In genomic region chr1:226082959-226083302, GRCh38 we compare ENCODE assay signal across 8 cellular contexts. TPM values are rescaled to one million over a fixed set of nuclear protein-coding genes. Genes with fewer than 3 reads are reported as not detected.
A peak's percentile ranks its signal among the peaks of the same experiment; 100 is the strongest.
DNase-seq lines count a peak whose midpoint lies in the region; ATAC-seq and TF ChIP-seq lines count a peak whose summit lies in the region.

No MANE protein-coding gene starts in this region.

- peak overlapping the region; percentile 71 for H3K4me3 ChIP-seq in AG09309 (ENCODE audit: control insufficient read depth, low read depth, low read length)

- H3K4me3 Mint-ChIP-seq in endothelial cell (ENCODE audit: unreplicated experiment) = no peak overlapping the region

- H3K27me3 Mint-ChIP-seq in endothelial cell (ENCODE audit: unreplicated experiment) = peaks cover 7% of the 10 kb centered on the region

- H3K27ac Mint-ChIP-seq in endothelial cell (ENCODE audit: unreplicated experiment) = no peak overlapping the region

- H3K9me3 Mint-ChIP-seq in endothelial cell (ENCODE audit: unreplicated experiment) = no peaks in the 10 kb centered on the region

- H3K36me3 Mint-ChIP-seq in endothelial cell (ENCODE audit: low read depth, unreplicated experiment) = peaks cover 4% of the 10 kb centered on the region

- TF ChIP-seq CTCF in AG09309 (IDR thresholded peaks at IDR 0.05; ENCODE audit: control insufficient read depth, insufficient read depth, low read depth, low read length, missing control alignments) (no peak), endothelial cell (IDR thresholded peaks at IDR 0.05; ENCODE audit: unreplicated experiment) (no peak)

- DNase-seq in AG09309 (ENCODE audit: low read depth) (no peak), SK-N-DZ (ENCODE audit: low spot score) (peak; percentile 46), endothelial cell (ENCODE audit: low spot score) (peak; percentile 54), mucosa of gallbladder (ENCODE audit: low spot score) (peak; percentile 36), NCI-H1694 treated with DMSO at 0.1 percent for 48 hours (lab: John Stamatoyannopoulos, UW) (no peak), germinal center (ENCODE audit: low spot score) (no peak)

- H3K4me1 Mint-ChIP-seq in endothelial cell (ENCODE audit: unreplicated experiment) = peaks cover 3% of the 10 kb centered on the region

- peak; percentile 11 for ATAC-seq in GM18870 (IDR thresholded peaks at IDR 0.05; ENCODE audit: unreplicated experiment)
- ATAC-seq in HG03095 (IDR thresholded peaks at IDR 0.05; ENCODE audit: unreplicated experiment) = peak; percentile 2

RNA-seq across cellular contexts. Expression of gene H3-3A, which starts 20.4 kb away (rescaled TPM):
- 922 and 989 TPM in 2 replicates for polyA plus RNA-seq in SK-N-DZ (2014; cell fraction: cytosol; rRNA removed)
- polyA plus RNA-seq in SK-N-DZ (2014; cell fraction: nucleus; rRNA removed) = 546 and 570 TPM in 2 replicates
- total RNA-seq in endothelial cell (ENCODE audit: unreplicated experiment) (606 TPM), mucosa of gallbladder (492 TPM)

Comparison
In these comparisons a context has a peak if more than half of its experiments do, and no peak if none do; other contexts are left out.
1. DNase-seq: peak in SK-N-DZ (single experiment), endothelial cell (single experiment) and mucosa of gallbladder (single experiment); none in AG09309 (single experiment), NCI-H1694 treated with DMSO at 0.1 percent for 48 hours (single experiment) and germinal center (single experiment).